In genomic region chr14:54788701-54789100, GRCh38 we compare ENCODE assay signal across 36 cellular contexts.
"Had no signal": no experiment of that assay in that cellular context is flagged by ENCODE, and none has a peak within 500 bp of the region (broad histone marks: within the 10 kb centered on the region; RNA-seq: fewer than 3 reads in every experiment).

No MANE protein-coding gene starts in this region.

- FAIRE-seq: K562 had no signal

- H3K27ac ChIP-seq: cardiac muscle cell, Peyer's patch, RWPE1, WERI-Rb-1 had no signal

- H3K9me3 ChIP-seq: Peyer's patch had no signal

- H3K27ac Mint-ChIP-seq: activated CD4-positive, alpha-beta memory T cell treated with anti-CD3 and anti-CD28 coated beads, Interleukin-2, amount 10 ng/mL, durations not matched to agents 7 days and 5 days; activated CD8-positive, alpha-beta memory T cell treated with anti-CD3 and anti-CD28 coated beads, Interleukin-2, amount 10 ng/mL, durations not matched to agents 7 days and 5 days; activated naive CD8-positive, alpha-beta T cell treated with anti-CD3 and anti-CD28 coated beads for 36 hours; activated T-cell treated with anti-CD3 and anti-CD28 coated beads, Interleukin-2, amount 50 U/mL, for 72 hours; activated T-helper 17 cell treated with anti-CD3 and anti-CD28 coated beads, Interleukin-2, amount 50 U/mL, for 72 hours had no signal

- H3K4me3 Mint-ChIP-seq: activated CD4-positive, alpha-beta memory T cell treated with anti-CD3 and anti-CD28 coated beads, Interleukin-2, amount 10 ng/mL, durations not matched to agents 7 days and 5 days; activated CD8-positive, alpha-beta memory T cell treated with anti-CD3 and anti-CD28 coated beads, Interleukin-2, amount 10 ng/mL, durations not matched to agents 7 days and 5 days; activated naive CD8-positive, alpha-beta T cell treated with anti-CD3 and anti-CD28 coated beads for 36 hours; activated T-cell treated with anti-CD3 and anti-CD28 coated beads, Interleukin-2, amount 50 U/mL, for 72 hours; activated T-helper 17 cell treated with anti-CD3 and anti-CD28 coated beads, Interleukin-2, amount 50 U/mL, for 72 hours had no signal

- H3K36me3 Mint-ChIP-seq: activated CD8-positive, alpha-beta memory T cell treated with anti-CD3 and anti-CD28 coated beads, Interleukin-2, amount 10 ng/mL, durations not matched to agents 7 days and 5 days had no signal

- H3K4me1 Mint-ChIP-seq: activated CD4-positive, alpha-beta memory T cell treated with anti-CD3 and anti-CD28 coated beads, Interleukin-2, amount 10 ng/mL, durations not matched to agents 7 days and 5 days; activated CD8-positive, alpha-beta memory T cell treated with anti-CD3 and anti-CD28 coated beads, Interleukin-2, amount 10 ng/mL, durations not matched to agents 7 days and 5 days; activated naive CD8-positive, alpha-beta T cell treated with anti-CD3 and anti-CD28 coated beads for 36 hours; activated T-helper 17 cell treated with anti-CD3 and anti-CD28 coated beads, Interleukin-2, amount 50 U/mL, for 72 hours had no signal

- DNase-seq: activated CD4-positive, alpha-beta memory T cell treated with anti-CD3 and anti-CD28 coated beads, Interleukin-2, amount 10 ng/mL, durations not matched to agents 7 days and 5 days; activated CD4-positive, alpha-beta T cell treated with anti-CD3 and anti-CD28 coated beads for 1 hour; activated CD4-positive, alpha-beta T cell treated with anti-CD3 and anti-CD28 coated beads for 48 hours; activated CD4-positive, CD25-positive, alpha-beta regulatory T cell; activated CD8-positive, alpha-beta memory T cell treated with anti-CD3 and anti-CD28 coated beads for 24 hours; activated CD8-positive, alpha-beta memory T cell treated with anti-CD3 and anti-CD28 coated beads, Interleukin-2, amount 10 ng/mL, durations not matched to agents 7 days and 5 days; activated effector memory CD4-positive, alpha-beta T cell treated with anti-CD3 and anti-CD28 coated beads, Interleukin-2, amount 50 U/mL, for 16 hours; activated naive CD4-positive, alpha-beta T cell; activated naive CD4-positive, alpha-beta T cell treated with anti-CD3 and anti-CD28 coated beads, Interleukin-2, amount 50 U/mL, for 16 hours; activated naive CD8-positive, alpha-beta T cell treated with anti-CD3 and anti-CD28 coated beads for 36 hours; activated T-cell treated with anti-CD3 and anti-CD28 coated beads, Interleukin-2, amount 50 U/mL, for 1 hour; activated T-cell treated with anti-CD3 and anti-CD28 coated beads, Interleukin-2, amount 50 U/mL, for 72 hours; amniotic stem cell; aorta; NCI-H1048; NCI-H1105 treated with DMSO at 0.1 percent for 48 hours; NCI-H146; NCI-H187; NCI-H2029 treated with DMSO at 0.1 percent for 48 hours; NCI-H2107; NCI-H2171; NCI-H510A; NCI-H526; NCI-H748 treated with DMSO at 0.1 percent for 48 hours; NK-92 treated with Interleukin-12 subunit alpha and Interleukin-12 subunit beta, amount 100 ng/mL, for 24 hours; PC-3; Peyer's patch; SW 1271; T-helper 1 cell; T1000; WERI-Rb-1 had no signal

- ATAC-seq: activated CD8-positive, alpha-beta memory T cell treated with anti-CD3 and anti-CD28 coated beads, Interleukin-2, amount 10 ng/mL, durations not matched to agents 7 days and 5 days; activated T-cell treated with anti-CD3 and anti-CD28 coated beads, Interleukin-2, amount 50 U/mL, for 72 hours; activated T-helper 17 cell treated with anti-CD3 and anti-CD28 coated beads, Interleukin-2, amount 50 U/mL, for 72 hours; K562; PC-3; Right ventricle myocardium inferior had no signal

- H3K27me3 Mint-ChIP-seq: activated CD8-positive, alpha-beta memory T cell treated with anti-CD3 and anti-CD28 coated beads, Interleukin-2, amount 10 ng/mL, durations not matched to agents 7 days and 5 days; activated naive CD8-positive, alpha-beta T cell treated with anti-CD3 and anti-CD28 coated beads for 36 hours; activated T-helper 17 cell treated with anti-CD3 and anti-CD28 coated beads, Interleukin-2, amount 50 U/mL, for 72 hours had no signal

- H3K4me3 ChIP-seq: cardiac muscle cell, K562, Peyer's patch had no signal
